ENCODE assay signal across 8 cellular contexts in the genomic region with DNA sequence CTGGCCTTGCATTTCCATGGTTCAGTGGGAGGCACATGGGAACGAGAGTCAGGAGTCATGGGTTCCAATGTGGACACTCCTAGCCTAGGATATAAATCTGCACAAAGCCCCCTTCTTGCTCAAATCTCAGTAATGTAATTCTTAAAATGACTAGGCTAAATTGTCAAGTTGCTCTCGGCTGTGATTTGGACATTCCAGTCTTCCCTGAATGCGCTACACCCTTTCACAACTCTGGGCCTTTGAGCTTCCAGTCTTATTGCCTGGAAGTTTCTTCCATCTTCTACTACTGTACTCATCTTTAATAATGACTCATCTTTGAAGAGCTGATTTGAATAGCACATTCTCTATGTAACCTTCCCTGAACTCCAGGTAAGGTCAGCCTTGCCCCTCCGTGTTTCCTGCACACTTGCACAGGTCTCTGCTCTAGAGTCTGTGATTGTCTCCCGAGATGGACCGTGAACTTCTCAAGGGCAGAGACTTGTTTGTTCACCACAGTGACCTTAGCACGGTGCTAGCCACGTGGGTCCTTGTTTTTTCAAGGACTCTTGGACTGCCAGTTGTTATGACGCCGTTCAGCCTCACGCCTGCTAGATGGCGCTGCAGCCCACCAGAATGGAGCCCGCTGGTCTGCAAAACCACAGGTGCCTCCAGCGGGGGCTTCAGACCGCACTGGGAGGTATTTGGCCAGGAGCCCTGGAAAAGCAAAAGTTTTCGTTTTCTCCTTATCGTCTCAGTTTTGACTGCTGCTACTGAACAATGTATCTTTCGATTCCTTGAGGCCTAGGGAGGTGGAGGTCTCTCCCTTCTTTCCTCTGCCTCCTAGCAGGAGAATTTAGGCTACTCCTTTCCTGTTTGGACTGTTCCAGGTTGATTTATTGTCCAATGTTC. TPM values are rescaled to one million over a fixed set of nuclear protein-coding genes. Genes with fewer than 3 reads are reported as not detected.
A peak's percentile ranks its signal among the peaks of the same experiment; 100 is the strongest.
DNase-seq lines count a peak whose midpoint lies in the region; ATAC-seq and TF ChIP-seq lines count a peak whose summit lies in the region.

No MANE protein-coding gene starts in this region.

- no peaks in the 10 kb centered on the region for H3K27me3 Mint-ChIP-seq in GM23338 (ENCODE audit: insufficient read depth, low read depth, poor library complexity)
- peaks cover 0 to 3% of the 10 kb centered on the region in 2 donors for H3K27me3 Mint-ChIP-seq in T-cell

- TF ChIP-seq CTCF in GM23338 (conservative IDR thresholded peaks at IDR 0.05; ENCODE audit: low read depth in 2 of 2): peak; percentile 89 to 96

- H3K27ac ChIP-seq in GM23338 (ENCODE audit: low read depth) (no peak overlapping the region), right cardiac atrium (ENCODE audit: low read length) (no peak overlapping the region)

- H3K36me3 ChIP-seq in GM23338 (ENCODE audit: insufficient read depth) (no peaks in the 10 kb centered on the region), MG63 (no peaks in the 10 kb centered on the region)

- H3K9me3 Mint-ChIP-seq in GM23338: no peaks in the 10 kb centered on the region
- no peaks in the 10 kb centered on the region for H3K9me3 Mint-ChIP-seq in T-cell

- H3K4me1 ChIP-seq in GM23338 (ENCODE audit: insufficient read depth) (no peaks in the 10 kb centered on the region), right cardiac atrium (ENCODE audit: control insufficient read depth, insufficient read depth, low read length) (no peaks in the 10 kb centered on the region)

- H3K9me3 ChIP-seq in MG63: no peaks in the 10 kb centered on the region
- no peaks in the 10 kb centered on the region for H3K9me3 ChIP-seq in right cardiac atrium (ENCODE audit: control insufficient read depth, low read length)

- H3K79me2 ChIP-seq in GM23338 (replicated peaks; ENCODE audit: insufficient read depth): no peaks in the 10 kb centered on the region

- POLR2A ChIA-PET in T-cell (lab: Charles Lee): interaction anchor here in 1 of 2 donors (0.7 kb wide), 1 partner anchor 25 kb away, joined by 3 read pairs; no protein-coding TSS in a partner anchor

- 0 out of 2 replicates have a peak, but pooled peaks cover 1% of the 10 kb centered on the region for H3K9me2 ChIP-seq in GM23338 (ENCODE audit: insufficient read depth)

- no peaks in the 10 kb centered on the region for H3K36me3 Mint-ChIP-seq in GM23338 (ENCODE audit: low read depth)
- no peaks in the 10 kb centered on the region for H3K36me3 Mint-ChIP-seq in T-cell

- H3K27me3 ChIP-seq in GM23338 (ENCODE audit: insufficient read depth): no peaks in the 10 kb centered on the region
- H3K27me3 ChIP-seq in MG63: no peaks in the 10 kb centered on the region
- no peaks in the 10 kb centered on the region for H3K27me3 ChIP-seq in right cardiac atrium (ENCODE audit: control insufficient read depth, insufficient read depth)

- H4K20me1 ChIP-seq in GM23338 (replicated peaks; ENCODE audit: insufficient read depth): no peaks in the 10 kb centered on the region

- CTCF ChIA-PET in T-cell (lab: Charles Lee): interaction anchor here (0.6 to 1.0 kb wide), 2 partner anchors 20 to 1332 kb away, joined by 3 read pairs; no protein-coding TSS in a partner anchor

- no peak overlapping the region for H3K4me2 ChIP-seq in GM23338

- WGBS in right cardiac atrium: 17% methylated on average over 18 of the region's 18 CpGs

- H3K27ac Mint-ChIP-seq in GM23338 (no peak overlapping the region), T-cell (no peak overlapping the region)

- H3K4me3 Mint-ChIP-seq in GM23338 (no peak overlapping the region), T-cell (peak overlapping the region in 2 of 3 donors; percentile 4 to 31)

- H3K4me3 ChIP-seq in GM23338 (no peak overlapping the region), MG63 (no peak overlapping the region), right cardiac atrium (ENCODE audit: low read length) (no peak overlapping the region)

- peak; percentile 96 for ATAC-seq in GM23338
- ATAC-seq in T-cell (replicated peaks in 1 of 4): peak; percentile 40 to 69 (median 60)
- ATAC-seq in right cardiac atrium: peak; percentile 76 to 83
- ATAC-seq in sciatic nerve: peak; percentile 89
- ATAC-seq in HG02981 (IDR thresholded peaks at IDR 0.05; ENCODE audit: unreplicated experiment): no peak

- H2AFZ ChIP-seq in GM23338: peak overlapping the region; percentile 78

- peak; percentile 68 for DNase-seq in EL
- peak; percentile 90 for DNase-seq in GM23338 (ENCODE audit: low spot score)
- DNase-seq in MG63: peak; percentile 33
- peak in 33 of 34 experiments; percentile 13 to 60 (median 42) for DNase-seq in T-cell
- DNase-seq in amniotic epithelial cell (ENCODE audit: low read depth): peak; percentile 68
- DNase-seq in right cardiac atrium: peak; percentile 66 to 83 (median 81)
- DNase-seq in sciatic nerve (ENCODE audit: low spot score): peak; percentile 87

- H3F3A ChIP-seq in GM23338 (replicated peaks; ENCODE audit: low read depth): no peaks in the 10 kb centered on the region

- H3K4me1 Mint-ChIP-seq in GM23338 (no peaks in the 10 kb centered on the region; the same call in 2 of the 3 replicates), T-cell (peaks cover 10 to 11% (median 11%) of the 10 kb centered on the region in 3 donors)

- intact Hi-C loops in right cardiac atrium (cut with DNase I): no loop called here
- intact Hi-C loops in sciatic nerve (cut with DNase I): no loop called here

TF ChIP-seq in GM23338, 12 proteins besides CTCF, POLR2A, EP300 and RAD21:
- no peak for TF ChIP-seq ZNF114 (CRISPR knock-in tag; IDR thresholded peaks at IDR 0.05)
- no peak for TF ChIP-seq ZNF331 (CRISPR knock-in tag; IDR thresholded peaks at IDR 0.05; ENCODE audit: low read depth)
- TF ChIP-seq CREB1 (CRISPR knock-in tag; IDR thresholded peaks at IDR 0.05; ENCODE audit: low read depth): peak; percentile 65; the same call in 1 of the 2 replicates
- no peak for TF ChIP-seq EZH2phosphoT487 (IDR thresholded peaks at IDR 0.05; ENCODE audit: unreplicated experiment)
- TF ChIP-seq, protein P1, sequence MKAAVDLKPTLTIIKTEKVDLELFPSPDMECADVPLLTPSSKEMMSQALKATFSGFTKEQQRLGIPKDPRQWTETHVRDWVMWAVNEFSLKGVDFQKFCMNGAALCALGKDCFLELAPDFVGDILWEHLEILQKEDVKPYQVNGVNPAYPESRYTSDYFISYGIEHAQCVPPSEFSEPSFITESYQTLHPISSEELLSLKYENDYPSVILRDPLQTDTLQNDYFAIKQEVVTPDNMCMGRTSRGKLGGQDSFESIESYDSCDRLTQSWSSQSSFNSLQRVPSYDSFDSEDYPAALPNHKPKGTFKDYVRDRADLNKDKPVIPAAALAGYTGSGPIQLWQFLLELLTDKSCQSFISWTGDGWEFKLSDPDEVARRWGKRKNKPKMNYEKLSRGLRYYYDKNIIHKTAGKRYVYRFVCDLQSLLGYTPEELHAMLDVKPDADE (IDR thresholded peaks at IDR 0.05): no peak
TF ChIP-seq in GM23338: peak in this region for 1.

RNA-seq across cellular contexts. Expression of a gene that starts 44.3 kb away (rescaled TPM):
- total RNA-seq in GM23338 (2014; rRNA removed; shearing (Covaris generic)): 90.5 and 133 TPM in 2 replicates
- polyA plus RNA-seq in GM23338 (2016; fragmentation: Nextera tagmentation; extraction: Ambion mirVana) (602 and 623 TPM in 2 replicates), right cardiac atrium (103 TPM)
- total RNA-seq in MG63 (2014; rRNA removed; shearing (Covaris generic); ENCODE audit: low replicate concordance): 152 and 171 TPM in 2 replicates
- total RNA-seq in T-cell (10 to 100 TPM; 54.9 to 91.5 (median 84.0) TPM), right cardiac atrium (10 to 100 TPM; 46.4 to 75.0 (median 51.4) TPM), sciatic nerve (86.3 TPM)

RNA-seq across cellular contexts. Expression of a gene that starts 44.6 kb away (rescaled TPM):
- 34.3 and 39.7 TPM in 2 replicates for total RNA-seq in GM23338 (2014; rRNA removed; shearing (Covaris generic))
- 28.8 and 31.5 TPM in 2 replicates for polyA plus RNA-seq in GM23338 (2016; fragmentation: Nextera tagmentation; extraction: Ambion mirVana)
- total RNA-seq in MG63 (2014; rRNA removed; shearing (Covaris generic); ENCODE audit: low replicate concordance): 22.0 and 32.5 TPM in 2 replicates
- total RNA-seq in T-cell: 10 to 100 TPM; 18.0 to 30.3 (median 25.2) TPM
- total RNA-seq in right cardiac atrium: 10 to 100 TPM; 13.1 to 26.3 (median 16.4) TPM
- 13.6 TPM for polyA plus RNA-seq in right cardiac atrium
- total RNA-seq in sciatic nerve: 19.7 TPM

Comparison
In these comparisons a context has a peak if more than half of its experiments do, and no peak if none do; other contexts are left out.
1. DNase-seq: peak in every context shown above with its lines; median percentile 90 in GM23338; 87 in sciatic nerve; 81 in right cardiac atrium; 68 in EL; 68 in amniotic epithelial cell; 42 in T-cell; 33 in MG63.